In genomic region chr13:21120191-21120590, GRCh38 we compare ENCODE assay signal across 7 cellular contexts.
"Had no signal": no experiment of that assay in that cellular context is flagged by ENCODE, and none has a peak within 500 bp of the region (broad histone marks: within the 10 kb centered on the region; RNA-seq: fewer than 3 reads in every experiment).

No MANE protein-coding gene starts in this region.

- ATAC-seq: GM12878 had no signal

- H3K4me3 ChIP-seq: GM12878 had no signal

- DNase-seq: GDM1, GF-D8 had no signal

- FAIRE-seq: GM12878, GM12891, GM12892, GM18507, GM19239 had no signal
